Comparison of ENCODE assay signal across 8 cellular contexts in genomic region chr16:19907161-19907992, GRCh38. TPM values are rescaled to one million over a fixed set of nuclear protein-coding genes. Genes with fewer than 3 reads are reported as not detected.
DNase-seq lines count a peak whose midpoint lies in the region; ATAC-seq, FAIRE-seq and TF ChIP-seq lines count a peak whose summit lies in the region.

No MANE protein-coding gene starts in this region.

- TF ChIP-seq EP300 in tibial nerve (IDR thresholded peaks at IDR 0.05): no peak

- H3K36me3 Mint-ChIP-seq in osteocyte (ENCODE audit: unreplicated experiment): no peaks in the 10 kb centered on the region

- H3K27ac ChIP-seq in RWPE1 (no peak overlapping the region), tibial nerve (no peak overlapping the region)

- no peak overlapping the region for H3K4me3 ChIP-seq in Jurkat, Clone E6-1 (ENCODE audit: low read length)
- H3K4me3 ChIP-seq in foreskin fibroblast (ENCODE audit: low read depth in 1 of 2, low read length in 2 of 2) (no peak overlapping the region), tibial nerve (no peak overlapping the region)

- H3K27me3 ChIP-seq in tibial nerve: peaks cover 0 to 10% of the 10 kb centered on the region in 2 donors

- DNase-seq in Jurkat, Clone E6-1 (ENCODE audit: low read depth, low spot score): peak; percentile 72
- DNase-seq in RWPE1 (ENCODE audit: low spot score) (peak; percentile 73), foreskin fibroblast (peak; percentile 45 to 81), osteocyte (ENCODE audit: extremely low spot score, unreplicated experiment) (peak; percentile 91), tibial nerve (ENCODE audit: low spot score in 2 of 2) (peak; percentile 26 to 56)
- peak; percentile 52 for DNase-seq in activated T-helper 9 cell treated with anti-CD3 and anti-CD28 coated beads, Interleukin-2, amount 50 U/mL, for 16 hours (ENCODE audit: low read depth)

- H3K4me3 Mint-ChIP-seq in osteocyte (ENCODE audit: unreplicated experiment): no peak overlapping the region

- POLR2A ChIA-PET in RWPE1 (lab: Yijun Ruan, JAX; ENCODE audit: low non-redundant PET): no interaction called here

- H3K36me3 ChIP-seq in tibial nerve: no peaks in the 10 kb centered on the region

- peaks cover 6% of the 10 kb centered on the region for H3K4me1 Mint-ChIP-seq in osteocyte (ENCODE audit: unreplicated experiment)

- FAIRE-seq in A204.1 (lab: Jason Lieb, UNC): peak; percentile 14

- H3K27ac Mint-ChIP-seq in osteocyte (ENCODE audit: unreplicated experiment): no peak overlapping the region

- TF ChIP-seq CTCF in RWPE1 (conservative IDR thresholded peaks at IDR 0.05; ENCODE audit: low read depth) (peak; percentile 93), foreskin fibroblast (IDR thresholded peaks at IDR 0.05; ENCODE audit: low read depth, low read length) (peak; percentile 98), osteocyte (IDR thresholded peaks at IDR 0.05) (peak; percentile 98), tibial nerve (IDR thresholded peaks at IDR 0.05) (peak; percentile 68 to 82 (median 77))

- WGBS in tibial nerve, 2 donors: 27 to 29% methylated on average over 24 of the region's 24 CpGs

- CTCF ChIA-PET in RWPE1 (lab: Yijun Ruan, JAX): interaction anchor here (0.6 to 4.0 kb wide), 24 partner anchors 8 to 612 kb away, joined by 3 to 71 read pairs (median 4); no protein-coding TSS in a partner anchor

- peaks cover 0 to 4% (median 0%) of the 10 kb centered on the region in 4 donors for H3K4me1 ChIP-seq in tibial nerve

- TF ChIP-seq POLR2A in tibial nerve (IDR thresholded peaks at IDR 0.05): no peak

- H3K27me3 Mint-ChIP-seq in osteocyte (ENCODE audit: unreplicated experiment): peaks cover 12% of the 10 kb centered on the region

- peak; percentile 69 for ATAC-seq in GM18498 (IDR thresholded peaks at IDR 0.05; ENCODE audit: unreplicated experiment)

- H3K9me3 ChIP-seq in tibial nerve: peaks cover 0 to 5% (median 0%) of the 10 kb centered on the region in 4 donors

- no peaks in the 10 kb centered on the region for H3K9me3 Mint-ChIP-seq in osteocyte (ENCODE audit: unreplicated experiment)

RNA-seq across cellular contexts. Expression of gene GPRC5B, which starts 22.7 kb away (rescaled TPM):
- polyA plus RNA-seq in Jurkat, Clone E6-1 (2012; ENCODE audit: insufficient read depth, insufficient read length): 4.7 TPM
- 0.46 and 0.76 TPM in 2 replicates for total RNA-seq in osteocyte
- total RNA-seq in tibial nerve: 100 to 1,000 TPM in 2 of 4 donors, 10 to 100 TPM in 2; 68.4 to 116 (median 101) TPM

Comparison
In these comparisons a context has a peak if more than half of its experiments do, and no peak if none do; other contexts are left out.
1. DNase-seq: peak in every context shown above with its lines; median percentile 91 in osteocyte; 73 in RWPE1; 72 in Jurkat, Clone E6-1; 63 in foreskin fibroblast; 52 in activated T-helper 9 cell treated with anti-CD3 and anti-CD28 coated beads, Interleukin-2, amount 50 U/mL, for 16 hours; 41 in tibial nerve.
2. RNA of gene GPRC5B, which starts 22.7 kb away (total RNA-seq): 68.4 to 116 TPM in tibial nerve; 0.46 to 0.76 TPM in osteocyte; every median in the first group is over 10 times any median in the second.
3. Peak in every context shown above with its lines, with median percentiles within 50 percentile points of each other: CTCF ChIP-seq.